ENCODE assay signal across 8 cellular contexts in the genomic region with DNA sequence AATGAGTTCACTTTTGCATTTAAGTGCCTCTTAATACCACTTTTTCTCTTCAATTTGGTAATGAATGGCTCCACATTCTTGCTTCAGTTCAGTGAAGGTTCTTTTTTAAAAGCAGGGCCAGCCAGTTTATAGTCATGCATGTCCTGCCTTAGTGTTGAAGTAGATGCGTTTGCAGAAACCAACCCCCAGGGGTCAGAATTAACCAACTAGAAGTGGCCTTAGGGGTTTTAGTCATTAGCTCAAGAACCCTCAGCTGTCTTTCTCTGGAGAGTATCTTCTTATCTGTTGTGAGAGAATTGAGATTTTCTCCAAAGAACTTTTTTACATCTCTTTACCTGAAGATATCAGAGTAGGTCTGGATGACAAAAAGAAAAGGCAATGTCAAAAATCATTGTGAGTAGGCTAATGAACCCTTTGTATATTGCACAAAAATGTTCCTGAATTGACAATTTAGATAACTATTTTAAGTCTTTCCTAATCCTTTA.
A peak's percentile ranks its signal among the peaks of the same experiment; 100 is the strongest.
DNase-seq lines count a peak whose midpoint lies in the region; ATAC-seq and TF ChIP-seq lines count a peak whose summit lies in the region.

No MANE protein-coding gene starts in this region.

- H2BK5ac ChIP-seq in mesenchymal stem cell (ENCODE audit: low read depth, low read length, poor library complexity, severe bottlenecking) = no peak overlapping the region

- H3K23ac ChIP-seq in mesenchymal stem cell (ENCODE audit: low read length in 2 of 2) = no peak overlapping the region

- no peaks in the 10 kb centered on the region for H3K9me3 Mint-ChIP-seq in endothelial cell (ENCODE audit: unreplicated experiment)

- H3K27ac ChIP-seq in mesenchymal stem cell (ENCODE audit: low read length, poor library complexity, severe bottlenecking) (no peak overlapping the region), uterus (no peak overlapping the region)

- H3K27me3 ChIP-seq in H7 (ENCODE audit: control insufficient read depth, insufficient read depth, low read length) (no peaks in the 10 kb centered on the region), mesenchymal stem cell (ENCODE audit: control insufficient read depth in 1 of 2, insufficient read depth in 1 of 2, low read length in 2 of 2) (peaks cover 17 to 40% of the 10 kb centered on the region in 2 experiments), uterus (no peaks in the 10 kb centered on the region)

- H3K27me3 Mint-ChIP-seq in endothelial cell (ENCODE audit: unreplicated experiment) = peaks cover 6% of the 10 kb centered on the region

- no peak overlapping the region for H2BK15ac ChIP-seq in mesenchymal stem cell (ENCODE audit: low read depth, poor library complexity, severe bottlenecking)

- TF ChIP-seq POLR2A in uterus (IDR thresholded peaks at IDR 0.05) = no peak

- no peak overlapping the region for H3K14ac ChIP-seq in mesenchymal stem cell (ENCODE audit: low read length in 2 of 2)

- H2BK120ac ChIP-seq in mesenchymal stem cell (ENCODE audit: low read depth, low read length) = no peak overlapping the region

- H3K9ac ChIP-seq in mesenchymal stem cell (ENCODE audit: low read length) = no peak overlapping the region

- no peak overlapping the region for H2BK12ac ChIP-seq in mesenchymal stem cell (ENCODE audit: low read length in 2 of 2)

- 0% methylated on average over 1 of the region's 1 CpG for WGBS in mesenchymal stem cell

- ATAC-seq in HG03045 (IDR thresholded peaks at IDR 0.05; ENCODE audit: unreplicated experiment) = no peak

- H2AFZ ChIP-seq in mesenchymal stem cell (ENCODE audit: low read depth, low read length) = no peak overlapping the region

- H3K4ac ChIP-seq in mesenchymal stem cell (ENCODE audit: low read depth in 1 of 2, low read length in 2 of 2) = no peak overlapping the region

- no peak overlapping the region for H3K4me3 Mint-ChIP-seq in endothelial cell (ENCODE audit: unreplicated experiment)

- H4K91ac ChIP-seq in mesenchymal stem cell (ENCODE audit: low read length) = no peak overlapping the region

- no peak overlapping the region for H4K8ac ChIP-seq in mesenchymal stem cell (ENCODE audit: low read length)

- H2AK5ac ChIP-seq in mesenchymal stem cell (ENCODE audit: low read length, severe bottlenecking) = no peak overlapping the region

- peak; percentile 75 for TF ChIP-seq CTCF in endothelial cell (IDR thresholded peaks at IDR 0.05; ENCODE audit: unreplicated experiment)
- TF ChIP-seq CTCF in uterus (IDR thresholded peaks at IDR 0.05) = peak; percentile 59 to 72 (median 64)

- no peak overlapping the region for H3K4me2 ChIP-seq in mesenchymal stem cell (ENCODE audit: low read length, poor library complexity, severe bottlenecking)

- no peaks in the 10 kb centered on the region for H3K79me1 ChIP-seq in mesenchymal stem cell (replicated peaks; ENCODE audit: low read length, poor library complexity, severe bottlenecking)

- no peaks in the 10 kb centered on the region for H3K36me3 ChIP-seq in H7 (replicated peaks; ENCODE audit: control insufficient read depth, insufficient read depth, low read length)
- no peaks in the 10 kb centered on the region for H3K36me3 ChIP-seq in mesenchymal stem cell (ENCODE audit: control insufficient read depth in 1 of 2, insufficient read depth in 2 of 2, low read depth in 1 of 2, low read length in 2 of 2)
- no peaks in the 10 kb centered on the region for H3K36me3 ChIP-seq in uterus

- intact Hi-C loops in uterus (cut with DNase I; ENCODE audit: low total_unique reads) = no loop called here

- H3K9me3 ChIP-seq in mesenchymal stem cell (ENCODE audit: control insufficient read depth, low read length) = no peaks in the 10 kb centered on the region
- no peaks in the 10 kb centered on the region for H3K9me3 ChIP-seq in uterus

- H3K18ac ChIP-seq in mesenchymal stem cell (ENCODE audit: low read depth in 1 of 2, low read length in 2 of 2) = no peak overlapping the region

- DNase-seq in DMS79 treated with DMSO at 0.1 percent for 48 hours (lab: John Stamatoyannopoulos, UW) (peak; percentile 67), H7 (peak; percentile 65), NCI-H1694 treated with DMSO at 0.1 percent for 48 hours (lab: John Stamatoyannopoulos, UW) (peak; percentile 58), T-helper 9 cell (peak; percentile 2), endothelial cell (ENCODE audit: low spot score) (peak; percentile 59), mesenchymal stem cell (peak; percentile 83), uterus (peak; percentile 45 to 68)

- H3K36me3 Mint-ChIP-seq in endothelial cell (ENCODE audit: low read depth, unreplicated experiment) = no peaks in the 10 kb centered on the region

- peaks cover 12% of the 10 kb centered on the region for H3K4me1 Mint-ChIP-seq in endothelial cell (ENCODE audit: unreplicated experiment)

- H3K4me1 ChIP-seq in mesenchymal stem cell (ENCODE audit: control insufficient read depth, insufficient read depth, low read depth, low read length) (no peaks in the 10 kb centered on the region), uterus (no peaks in the 10 kb centered on the region)

- H3K4me3 ChIP-seq in H7 (ENCODE audit: insufficient read depth, low read depth, low read length) (no peak overlapping the region), mesenchymal stem cell (ENCODE audit: insufficient read depth in 1 of 2, low read depth in 1 of 2, low read length in 2 of 2) (no peak overlapping the region), uterus (no peak overlapping the region)

- H3K27ac Mint-ChIP-seq in endothelial cell (ENCODE audit: unreplicated experiment) = no peak overlapping the region

Comparison
In these comparisons a context has a peak if more than half of its experiments do, and no peak if none do; other contexts are left out.
1. DNase-seq: peak in every context shown above with its lines; median percentile 83 in mesenchymal stem cell; 67 in DMS79 treated with DMSO at 0.1 percent for 48 hours; 65 in H7; 59 in endothelial cell; 58 in NCI-H1694 treated with DMSO at 0.1 percent for 48 hours; 56 in uterus; 2 in T-helper 9 cell.